8 cellular contexts compared by ENCODE assay signal in genomic region chr4:119454151-119454490, GRCh38.
A peak's percentile ranks its signal among the peaks of the same experiment; 100 is the strongest.
DNase-seq lines count a peak whose midpoint lies in the region; ATAC-seq, FAIRE-seq and TF ChIP-seq lines count a peak whose summit lies in the region.
"Not testable (repeated sequence)": the region's sequence is repeated elsewhere in the genome, so short reads cannot be mapped to it uniquely, and the experiment has no call there.

No MANE protein-coding gene starts in this region.

- TF ChIP-seq POLR2A in A549 (IDR thresholded peaks at IDR 0.05; ENCODE audit: low read length); prostate gland (IDR thresholded peaks at IDR 0.05): not testable (repeated sequence)

- not testable (repeated sequence) for TF ChIP-seq RAD21 in A549 (conservative IDR thresholded peaks at IDR 0.05 in 1 of 2, IDR thresholded peaks at IDR 0.05 in 1 of 2)

- DNase-seq in A549 (ENCODE audit: low read depth in 1 of 2, low spot score in 1 of 2); HFFc6; activated CD8-positive, alpha-beta T cell treated with anti-CD3 and anti-CD28 coated beads, Interleukin-2, amount 10 ng/mL, durations not matched to agents 7 days and 5 days; effector memory CD8-positive, alpha-beta T cell; keratinocyte (ENCODE audit: low read depth, low spot score); prostate gland (ENCODE audit: low spot score): not testable (repeated sequence)
- peak; percentile 2 for DNase-seq in HuH-7.5 (ENCODE audit: low spot score)

- peak overlapping the region; percentile 99 for H3K27ac Mint-ChIP-seq in HFFc6
- peak overlapping the region; percentile 100 for H3K27ac Mint-ChIP-seq in activated CD8-positive, alpha-beta T cell treated with anti-CD3 and anti-CD28 coated beads, Interleukin-2, amount 10 ng/mL, durations not matched to agents 7 days and 5 days
- peak overlapping the region; percentile 99 to 100 for H3K27ac Mint-ChIP-seq in effector memory CD8-positive, alpha-beta T cell

- ATAC-seq in A549 (peak in 1 of 2 experiments; percentile 76; a peak in 4 of 6 replicates), GM18519 (IDR thresholded peaks at IDR 0.05; ENCODE audit: low FRiP score, unreplicated experiment) (peak; percentile 5)
- ATAC-seq in activated CD8-positive, alpha-beta T cell treated with anti-CD3 and anti-CD28 coated beads, Interleukin-2, amount 10 ng/mL, durations not matched to agents 7 days and 5 days = peak; percentile 36
- ATAC-seq in effector memory CD8-positive, alpha-beta T cell (replicated peaks) = peak; percentile 18

- not testable (repeated sequence) for TF ChIP-seq EP300 in A549 (IDR thresholded peaks at IDR 0.05)

- H3K27me3 ChIP-seq in keratinocyte (ENCODE audit: control insufficient read depth, extremely low read depth, insufficient read depth, low read length); prostate gland (replicated peaks; ENCODE audit: insufficient read depth): not testable (repeated sequence)

- not testable (repeated sequence) for H3K36me3 Mint-ChIP-seq in HFFc6 (ENCODE audit: low read depth); activated CD8-positive, alpha-beta T cell treated with anti-CD3 and anti-CD28 coated beads, Interleukin-2, amount 10 ng/mL, durations not matched to agents 7 days and 5 days (ENCODE audit: low read depth)
- H3K36me3 Mint-ChIP-seq in effector memory CD8-positive, alpha-beta T cell (ENCODE audit: insufficient read depth) = peaks cover 28% of the 10 kb centered on the region

- H3K4me1 Mint-ChIP-seq in HFFc6 (ENCODE audit: low read depth); activated CD8-positive, alpha-beta T cell treated with anti-CD3 and anti-CD28 coated beads, Interleukin-2, amount 10 ng/mL, durations not matched to agents 7 days and 5 days (ENCODE audit: low read depth); effector memory CD8-positive, alpha-beta T cell (ENCODE audit: low read depth in 2 of 2): not testable (repeated sequence)

- not testable (repeated sequence) for H3K9me1 ChIP-seq in keratinocyte (ENCODE audit: control insufficient read depth, extremely low read depth, insufficient read depth, low read length)

- peak overlapping the region; percentile 92 for H3K4me3 Mint-ChIP-seq in HFFc6
- H3K4me3 Mint-ChIP-seq in activated CD8-positive, alpha-beta T cell treated with anti-CD3 and anti-CD28 coated beads, Interleukin-2, amount 10 ng/mL, durations not matched to agents 7 days and 5 days = peak overlapping the region; percentile 92
- H3K4me3 Mint-ChIP-seq in effector memory CD8-positive, alpha-beta T cell = peak overlapping the region; percentile 85 to 90

- not testable (repeated sequence) for H3K9me3 ChIP-seq in A549; keratinocyte (ENCODE audit: control insufficient read depth, low read depth, low read length); prostate gland

- not testable (repeated sequence) for FAIRE-seq in A549 (lab: Jason Lieb, UNC); keratinocyte (lab: Jason Lieb, UNC)

- POLR2A ChIA-PET in A549 (lab: Yijun Ruan, JAX) = interaction anchor here (0.9 to 1.0 kb wide), 2 partner anchors 23 to 154 kb away, joined by 3 to 4 read pairs; no protein-coding TSS in a partner anchor
- POLR2A ChIA-PET in activated CD8-positive, alpha-beta T cell treated with anti-CD3 and anti-CD28 coated beads, Interleukin-2, amount 10 ng/mL, durations not matched to agents 7 days and 5 days (lab: Charles Lee) = interaction anchor here (0.6 to 1.8 kb wide), 7 partner anchors 20 to 612 kb away, joined by 3 to 12 read pairs (median 4); partner anchors contain the start of genes MAD2L1 and USP53

- H2AFZ ChIP-seq in keratinocyte (ENCODE audit: control insufficient read depth, low read length) = peak overlapping the region; percentile 79

- H3K4me3 ChIP-seq in A549 (peak overlapping the region; percentile 62), keratinocyte (ENCODE audit: control insufficient read depth in 2 of 3, extremely low read depth in 1 of 3, insufficient read depth in 2 of 3, low read depth in 1 of 3, low read length in 3 of 3) (peak overlapping the region; percentile 66 to 79 (median 72)), prostate gland (peak overlapping the region; percentile 37 to 63)

- WGBS in A549 (ENCODE audit: missing lambda C conversion rate) = 40% methylated on average over 2 of the region's 7 CpGs
- WGBS in prostate gland = 3% methylated on average over 7 of the region's 7 CpGs

- H3K27me3 Mint-ChIP-seq in HFFc6 (ENCODE audit: insufficient read depth); activated CD8-positive, alpha-beta T cell treated with anti-CD3 and anti-CD28 coated beads, Interleukin-2, amount 10 ng/mL, durations not matched to agents 7 days and 5 days (ENCODE audit: low read depth); effector memory CD8-positive, alpha-beta T cell: not testable (repeated sequence)

- not testable (repeated sequence) for H4K20me1 ChIP-seq in keratinocyte (ENCODE audit: control insufficient read depth, extremely low read depth, insufficient read depth, low read length)

- H3K4me1 ChIP-seq in A549; keratinocyte (ENCODE audit: control insufficient read depth, extremely low read depth, insufficient read depth, low read length); prostate gland (replicated peaks): not testable (repeated sequence)

- H3K4me2 ChIP-seq in A549 = peak overlapping the region; percentile 50; the same call in 2 of the 3 replicates
- peak overlapping the region; percentile 64 for H3K4me2 ChIP-seq in keratinocyte (ENCODE audit: control insufficient read depth, extremely low read depth, insufficient read depth, low read depth, low read length)

- dilution Hi-C loops in keratinocyte (cut with MboI; ENCODE audit: extremely low pct_ligation_motif_present, low sequenced_read_pairs) = not testable (repeated sequence)

- H3K27ac ChIP-seq in A549 = peak overlapping the region; percentile 79 to 94
- H3K27ac ChIP-seq in keratinocyte (ENCODE audit: control insufficient read depth, insufficient read depth, low read length) = peak overlapping the region; percentile 90
- peak overlapping the region; percentile 82 to 83 for H3K27ac ChIP-seq in prostate gland

- H3K9me3 Mint-ChIP-seq in HFFc6; activated CD8-positive, alpha-beta T cell treated with anti-CD3 and anti-CD28 coated beads, Interleukin-2, amount 10 ng/mL, durations not matched to agents 7 days and 5 days (ENCODE audit: insufficient read depth); effector memory CD8-positive, alpha-beta T cell: not testable (repeated sequence)

- intact Hi-C loops in prostate gland (cut with DNase I) = loop anchor here (5.0 kb wide), 1 partner anchor 598 kb away; no protein-coding TSS in a partner anchor

- CTCF ChIA-PET in A549 (lab: Yijun Ruan, JAX) = interaction anchor here (0.8 kb wide), 1 partner anchor 144 kb away, joined by 3 read pairs; no protein-coding TSS in a partner anchor
- CTCF ChIA-PET in activated CD8-positive, alpha-beta T cell treated with anti-CD3 and anti-CD28 coated beads, Interleukin-2, amount 10 ng/mL, durations not matched to agents 7 days and 5 days (lab: Charles Lee) = interaction anchor here (1.3 to 1.7 kb wide), 2 partner anchors 154 to 163 kb away, joined by 3 to 7 read pairs; a partner anchor contains a TSS

- TF ChIP-seq CTCF in A549 (IDR thresholded peaks at IDR 0.05); HFFc6 (IDR thresholded peaks at IDR 0.05); keratinocyte (optimal IDR thresholded peaks at IDR 0.05 in 1 of 3, IDR thresholded peaks at IDR 0.05 in 1 of 3, conservative IDR thresholded peaks at IDR 0.05 in 1 of 3; ENCODE audit: extremely low read depth in 1 of 3, insufficient read depth in 2 of 3, low read length in 3 of 3); prostate gland (IDR thresholded peaks at IDR 0.05): not testable (repeated sequence)

- peak overlapping the region; percentile 89 for H3K9ac ChIP-seq in keratinocyte (ENCODE audit: control insufficient read depth, extremely low read depth, insufficient read depth, low read length)

- not testable (repeated sequence) for H3K36me3 ChIP-seq in keratinocyte (ENCODE audit: control insufficient read depth in 2 of 2, extremely low read depth in 1 of 2, insufficient read depth in 2 of 2, low read length in 2 of 2); prostate gland

- not testable (repeated sequence) for H3K79me2 ChIP-seq in keratinocyte (ENCODE audit: control insufficient read depth, insufficient read depth, low read length)

TF ChIP-seq in A549, 52 proteins besides CTCF, POLR2A, EP300 and RAD21:
- TF ChIP-seq CEBPB (IDR thresholded peaks at IDR 0.05) (0 out of 4 replicates have a peak, but pooled peaks of 1 of the 2 experiments have one; percentile 32), PHF8 (IDR thresholded peaks at IDR 0.05; ENCODE audit: borderline replicate concordance, low read depth) (peak; percentile 44; the same call in 1 of the 2 replicates)
